In genomic region chr12:76409074-76409473, GRCh38 we compare ENCODE assay signal across 28 cellular contexts.
"Had no signal": no experiment of that assay in that cellular context is flagged by ENCODE, and none has a peak within 500 bp of the region (broad histone marks: within the 10 kb centered on the region; RNA-seq: fewer than 3 reads in every experiment).

No MANE protein-coding gene starts in this region.

- H3K27ac ChIP-seq: brain microvascular endothelial cell, colonic mucosa, epithelial cell of prostate, heart left ventricle, WERI-Rb-1 had no signal

- H3K27me3 Mint-ChIP-seq: activated B cell treated with CpG ODN at 0.5 μM for 24 hours; activated CD4-positive, alpha-beta memory T cell treated with anti-CD3 and anti-CD28 coated beads for 36 hours; activated CD8-positive, alpha-beta memory T cell treated with anti-CD3 and anti-CD28 coated beads, Interleukin-2, amount 10 ng/mL, durations not matched to agents 7 days and 5 days; activated naive CD4-positive, alpha-beta T cell treated with anti-CD3 and anti-CD28 coated beads, Interleukin-2, amount 50 U/mL, for 24 hours; activated naive CD8-positive, alpha-beta T cell treated with anti-CD3 and anti-CD28 coated beads, Interleukin-2, amount 10 ng/mL, durations not matched to agents 7 days and 5 days; T-helper 17 cell had no signal

- DNase-seq: activated B cell treated with CpG ODN at 0.5 μM for 24 hours; activated CD4-positive, alpha-beta memory T cell treated with anti-CD3 and anti-CD28 coated beads for 36 hours; activated CD4-positive, alpha-beta T cell treated with anti-CD3 and anti-CD28 coated beads for 48 hours; activated CD8-positive, alpha-beta memory T cell treated with anti-CD3 and anti-CD28 coated beads, Interleukin-2, amount 10 ng/mL, durations not matched to agents 7 days and 5 days; activated CD8-positive, alpha-beta memory T cell treated with anti-CD3 and anti-CD28 coated beads, Interleukin-2, amount 50 U/mL, for 4 hours; activated CD8-positive, alpha-beta T cell treated with anti-CD3 and anti-CD28 coated beads, Interleukin-2, amount 10 ng/mL, durations not matched to agents 7 days and 5 days; activated effector memory CD4-positive, alpha-beta T cell treated with anti-CD3 and anti-CD28 coated beads, Interleukin-2, amount 50 U/mL, for 16 hours; activated naive CD4-positive, alpha-beta T cell treated with anti-CD3 and anti-CD28 coated beads for 36 hours; activated naive CD8-positive, alpha-beta T cell treated with anti-CD3 and anti-CD28 coated beads, Interleukin-2, amount 10 ng/mL, durations not matched to agents 7 days and 5 days; activated T-cell treated with anti-CD3 and anti-CD28 coated beads, Interleukin-2, amount 50 U/mL, for 4 hours; amniotic stem cell; anterior cingulate cortex; brain microvascular endothelial cell; caudate nucleus; colonic mucosa; effector CD8-positive, alpha-beta T cell; foreskin fibroblast; heart left ventricle; T-helper 1 cell; T-helper 17 cell; T1000; WERI-Rb-1 had no signal

- H3K36me3 Mint-ChIP-seq: activated CD4-positive, alpha-beta memory T cell treated with anti-CD3 and anti-CD28 coated beads for 36 hours had no signal

- H3K27ac Mint-ChIP-seq: activated B cell treated with CpG ODN at 0.5 μM for 24 hours; activated CD8-positive, alpha-beta memory T cell treated with anti-CD3 and anti-CD28 coated beads, Interleukin-2, amount 10 ng/mL, durations not matched to agents 7 days and 5 days; activated CD8-positive, alpha-beta T cell treated with anti-CD3 and anti-CD28 coated beads, Interleukin-2, amount 10 ng/mL, durations not matched to agents 7 days and 5 days; activated naive CD8-positive, alpha-beta T cell treated with anti-CD3 and anti-CD28 coated beads, Interleukin-2, amount 10 ng/mL, durations not matched to agents 7 days and 5 days; activated T-helper 2 cell treated with anti-CD3 and anti-CD28 coated beads, Interferon-gamma antibody, Interleukin-2, Interleukin-4, amounts not matched to agents 10 μg/mL and 5 μg/mL and 100 μg/mL, durations not matched to agents 14 hours and 24 hours and 36 hours; T-helper 17 cell; T-helper 2 cell treated with Interferon-gamma antibody and Interleukin-4, amounts not matched to agents 5 μg/mL and 100 μg/mL, for 36 hours had no signal

- H3K4me3 Mint-ChIP-seq: activated B cell treated with CpG ODN at 0.5 μM for 24 hours; activated CD4-positive, alpha-beta memory T cell treated with anti-CD3 and anti-CD28 coated beads for 36 hours; activated CD8-positive, alpha-beta memory T cell treated with anti-CD3 and anti-CD28 coated beads, Interleukin-2, amount 10 ng/mL, durations not matched to agents 7 days and 5 days; activated CD8-positive, alpha-beta T cell treated with anti-CD3 and anti-CD28 coated beads, Interleukin-2, amount 10 ng/mL, durations not matched to agents 7 days and 5 days; activated naive CD4-positive, alpha-beta T cell treated with anti-CD3 and anti-CD28 coated beads for 36 hours; activated naive CD4-positive, alpha-beta T cell treated with anti-CD3 and anti-CD28 coated beads, Interleukin-2, amount 50 U/mL, for 24 hours; activated naive CD8-positive, alpha-beta T cell treated with anti-CD3 and anti-CD28 coated beads, Interleukin-2, amount 10 ng/mL, durations not matched to agents 7 days and 5 days; activated T-cell treated with anti-CD3 and anti-CD28 coated beads, Interleukin-2, amount 50 U/mL, for 4 hours; T-helper 17 cell; T-helper 2 cell treated with Interferon-gamma antibody and Interleukin-4, amounts not matched to agents 5 μg/mL and 100 μg/mL, for 36 hours had no signal

- H3K9me3 Mint-ChIP-seq: activated B cell treated with CpG ODN at 0.5 μM for 24 hours; activated CD4-positive, alpha-beta memory T cell treated with anti-CD3 and anti-CD28 coated beads for 36 hours; activated naive CD4-positive, alpha-beta T cell treated with anti-CD3 and anti-CD28 coated beads for 36 hours; activated naive CD4-positive, alpha-beta T cell treated with anti-CD3 and anti-CD28 coated beads, Interleukin-2, amount 50 U/mL, for 24 hours; activated naive CD8-positive, alpha-beta T cell treated with anti-CD3 and anti-CD28 coated beads, Interleukin-2, amount 10 ng/mL, durations not matched to agents 7 days and 5 days; activated T-cell treated with anti-CD3 and anti-CD28 coated beads, Interleukin-2, amount 50 U/mL, for 4 hours; activated T-helper 2 cell treated with anti-CD3 and anti-CD28 coated beads, Interferon-gamma antibody, Interleukin-2, Interleukin-4, amounts not matched to agents 10 μg/mL and 5 μg/mL and 100 μg/mL, durations not matched to agents 14 hours and 24 hours and 36 hours had no signal

- ATAC-seq: activated CD4-positive, CD25-positive, alpha-beta regulatory T cell treated with anti-CD3 and anti-CD28 coated beads, Interleukin-2, amount 50 U/mL, for 24 hours; activated CD8-positive, alpha-beta memory T cell treated with anti-CD3 and anti-CD28 coated beads, Interleukin-2, amount 10 ng/mL, durations not matched to agents 7 days and 5 days; activated CD8-positive, alpha-beta T cell treated with anti-CD3 and anti-CD28 coated beads, Interleukin-2, amount 10 ng/mL, durations not matched to agents 7 days and 5 days; activated T-cell treated with anti-CD3 and anti-CD28 coated beads, Interleukin-2, amount 50 U/mL, for 4 hours; esophagus mucosa; heart left ventricle; T-helper 17 cell had no signal
